29 cellular contexts compared by ENCODE assay signal in the genomic region with DNA sequence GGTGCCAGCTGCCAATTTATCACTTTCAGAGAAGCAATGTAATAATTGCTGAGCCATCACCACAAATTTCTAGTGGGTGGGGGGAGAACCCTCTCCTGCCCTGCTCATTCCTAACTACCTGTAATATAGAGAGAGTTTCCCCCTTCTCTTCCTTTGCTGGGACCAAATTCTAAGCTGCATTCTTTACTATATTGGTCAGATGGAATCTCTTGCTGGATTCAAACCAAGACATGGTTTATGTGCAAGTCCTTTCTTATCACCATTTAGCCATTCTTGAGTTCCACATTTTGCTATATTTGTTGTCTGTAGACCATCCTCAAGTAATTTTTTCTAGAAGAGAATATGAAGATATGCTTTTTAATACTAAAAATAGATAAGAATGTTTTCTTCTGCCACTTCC.
DNase-seq lines count a peak whose midpoint lies in the region; ATAC-seq and TF ChIP-seq lines count a peak whose summit lies in the region.
"Had no signal": no experiment of that assay in that cellular context is flagged by ENCODE, and none has a peak within 500 bp of the region (broad histone marks: within the 10 kb centered on the region; RNA-seq: fewer than 3 reads in every experiment).

No MANE protein-coding gene starts in this region.

- no peak overlapping the region for H3K9ac ChIP-seq in BLaER1 treated with 17β-estradiol and CSF1 and Interleukin-3, amounts not matched to agents 10 nM and 100 nM
- H3K9ac ChIP-seq in mesenchymal stem cell (ENCODE audit: low read length) = no peak overlapping the region
- H3K9ac ChIP-seq: KMS-11, parathyroid adenoma had no signal

- no peak overlapping the region for H2BK12ac ChIP-seq in mesenchymal stem cell (ENCODE audit: low read length in 2 of 2)

- no peak overlapping the region for H3K23ac ChIP-seq in mesenchymal stem cell (ENCODE audit: low read length in 2 of 2)

- no peak for TF ChIP-seq CTCF in epithelial cell of proximal tubule (conservative IDR thresholded peaks at IDR 0.05; ENCODE audit: low read depth, low read length)

- peaks cover 13 to 31% (median 22%) of the 10 kb centered on the region in 11 experiments; a peak in 21 of 22 replicates for H3K9me3 ChIP-seq in BLaER1 treated with 17β-estradiol and CSF1 and Interleukin-3, amounts not matched to agents 10 nM and 100 nM (replicated peaks in 1 of 11)
- peaks cover 5% of the 10 kb centered on the region for H3K9me3 ChIP-seq in mesenchymal stem cell (ENCODE audit: control insufficient read depth, low read length)
- H3K9me3 ChIP-seq: vagina had no signal

- no peak overlapping the region for H2BK120ac ChIP-seq in mesenchymal stem cell (ENCODE audit: low read depth, low read length)

- no peaks in the 10 kb centered on the region for H3K79me1 ChIP-seq in mesenchymal stem cell (replicated peaks; ENCODE audit: low read length, poor library complexity, severe bottlenecking)

- H2AK5ac ChIP-seq in mesenchymal stem cell (ENCODE audit: low read length, severe bottlenecking) = peak overlapping the region; percentile 49

- ATAC-seq in HG02588 (IDR thresholded peaks at IDR 0.05; ENCODE audit: unreplicated experiment) (no peak), HG03095 (IDR thresholded peaks at IDR 0.05; ENCODE audit: unreplicated experiment) (no peak), SK-N-SH treated with all-trans-retinoic acid at 6 μM for 48 hours (no peak)
- ATAC-seq: activated T-cell treated with anti-CD3 and anti-CD28 coated beads, Interleukin-2, amount 50 U/mL, for 4 hours; left ventricle myocardium superior; WTC11 had no signal

- no peak overlapping the region for H4K91ac ChIP-seq in mesenchymal stem cell (ENCODE audit: low read length)

- H3K27ac ChIP-seq in BLaER1 treated with 17β-estradiol and CSF1 and Interleukin-3, amounts not matched to agents 10 nM and 100 nM = no peak overlapping the region
- peak overlapping the region; percentile 64 for H3K27ac ChIP-seq in mesenchymal stem cell (ENCODE audit: low read length, poor library complexity, severe bottlenecking)
- H3K27ac ChIP-seq: dorsolateral prefrontal cortex, HL-60, KMS-11, right atrium auricular region, spleen, thoracic aorta, vagina had no signal

- H3K4ac ChIP-seq in mesenchymal stem cell (ENCODE audit: low read depth in 1 of 2, low read length in 2 of 2) = no peak overlapping the region

- no peak overlapping the region for H2BK5ac ChIP-seq in mesenchymal stem cell (ENCODE audit: low read depth, low read length, poor library complexity, severe bottlenecking)

- H3K18ac ChIP-seq in mesenchymal stem cell (ENCODE audit: low read depth in 1 of 2, low read length in 2 of 2) = no peak overlapping the region

- no peak overlapping the region for H4K8ac ChIP-seq in mesenchymal stem cell (ENCODE audit: low read length)

- peak overlapping the region in 7 of 11 experiments; percentile 1 to 79 (median 69); a peak in 6 of 22 replicates for H3K4me2 ChIP-seq in BLaER1 treated with 17β-estradiol and CSF1 and Interleukin-3, amounts not matched to agents 10 nM and 100 nM
- H3K4me2 ChIP-seq in mesenchymal stem cell (ENCODE audit: low read length, poor library complexity, severe bottlenecking) = no peak overlapping the region
- H3K4me2 ChIP-seq: KMS-11 had no signal

- no peaks in the 10 kb centered on the region for H3K36me3 ChIP-seq in BLaER1 treated with 17β-estradiol and CSF1 and Interleukin-3, amounts not matched to agents 10 nM and 100 nM
- H3K36me3 ChIP-seq in mesenchymal stem cell (ENCODE audit: control insufficient read depth in 1 of 2, insufficient read depth in 2 of 2, low read depth in 1 of 2, low read length in 2 of 2) = no peaks in the 10 kb centered on the region
- H3K36me3 ChIP-seq: right atrium auricular region, spleen, thoracic aorta, vagina had no signal

- no peak overlapping the region for H2BK15ac ChIP-seq in mesenchymal stem cell (ENCODE audit: low read depth, poor library complexity, severe bottlenecking)

- no peak overlapping the region for H3K14ac ChIP-seq in mesenchymal stem cell (ENCODE audit: low read length in 2 of 2)

- no peak overlapping the region for H2AFZ ChIP-seq in mesenchymal stem cell (ENCODE audit: low read depth, low read length)
- H2AFZ ChIP-seq: parathyroid adenoma had no signal

- no peak overlapping the region for H3K4me3 ChIP-seq in BLaER1 treated with 17β-estradiol and CSF1 and Interleukin-3, amounts not matched to agents 10 nM and 100 nM
- H3K4me3 ChIP-seq in epithelial cell of proximal tubule (ENCODE audit: low read depth, low read length) (no peak overlapping the region), mesenchymal stem cell (ENCODE audit: insufficient read depth in 1 of 2, low read depth in 1 of 2, low read length in 2 of 2) (no peak overlapping the region)
- H3K4me3 ChIP-seq: body of pancreas, dorsolateral prefrontal cortex, right atrium auricular region, spleen, thoracic aorta, vagina had no signal

- peaks cover 19 to 24% (median 22%) of the 10 kb centered on the region in 10 experiments for H3K4me1 ChIP-seq in BLaER1 treated with 17β-estradiol and CSF1 and Interleukin-3, amounts not matched to agents 10 nM and 100 nM
- peaks cover 3% of the 10 kb centered on the region for H3K4me1 ChIP-seq in mesenchymal stem cell (ENCODE audit: control insufficient read depth, insufficient read depth, low read depth, low read length)
- H3K4me1 ChIP-seq: right atrium auricular region, spleen, vagina had no signal

- no peaks in the 10 kb centered on the region for H3K27me3 ChIP-seq in BLaER1 treated with 17β-estradiol and CSF1 and Interleukin-3, amounts not matched to agents 10 nM and 100 nM
- peaks cover 0 to 28% of the 10 kb centered on the region in 2 experiments for H3K27me3 ChIP-seq in mesenchymal stem cell (ENCODE audit: control insufficient read depth in 1 of 2, insufficient read depth in 1 of 2, low read length in 2 of 2)
- H3K27me3 ChIP-seq: body of pancreas, right atrium auricular region, vagina had no signal

- no peaks in the 10 kb centered on the region for H4K20me1 ChIP-seq in BLaER1 treated with 17β-estradiol and CSF1 and Interleukin-3, amounts not matched to agents 10 nM and 100 nM

- DNase-seq in NCI-H226 (peak; percentile 81), epithelial cell of proximal tubule (ENCODE audit: low read depth) (peak; percentile 26), mesenchymal stem cell (no peak)
- no peak for DNase-seq in activated CD4-positive, alpha-beta T cell treated with anti-CD3 and anti-CD28 coated beads, Interleukin-2, amount 50 U/mL, for 48 hours
- DNase-seq: activated CD4-positive, alpha-beta T cell treated with anti-CD3 and anti-CD28 coated beads, Interleukin-2, amount 10 ng/mL, durations not matched to agents 24 days and 14 days; activated gamma-delta T cell; activated naive CD8-positive, alpha-beta T cell treated with anti-CD3 and anti-CD28 coated beads, Interleukin-2, amount 10 ng/mL, durations not matched to agents 7 days and 5 days; activated T-cell treated with anti-CD3 and anti-CD28 coated beads, Interleukin-2, amount 50 U/mL, for 4 hours; body of pancreas; dorsolateral prefrontal cortex; left ventricle myocardium superior; MM.1S; NCI-H1105 treated with DMSO at 0.1 percent for 48 hours; NCI-H2029; NCI-H526; spleen; stimulated activated CD4-positive, alpha-beta T cell treated with anti-CD3 and anti-CD28 coated beads, Interleukin-2, amount 100 ng/mL, for 24 hours; T-helper 1 cell had no signal

TF ChIP-seq in SK-N-SH treated with all-trans-retinoic acid at 6 μM for 48 hours, 23 proteins besides CTCF, POLR2A, EP300 and RAD21 (continues in another document):
- TF ChIP-seq GLIS3 (CRISPR knock-in tag; IDR thresholded peaks at IDR 0.05) = no peak
- TF ChIP-seq ESRRG (CRISPR knock-in tag; IDR thresholded peaks at IDR 0.05) = no peak
- no peak for TF ChIP-seq ISL1 (CRISPR knock-in tag; IDR thresholded peaks at IDR 0.05)
- TF ChIP-seq, protein P1, sequence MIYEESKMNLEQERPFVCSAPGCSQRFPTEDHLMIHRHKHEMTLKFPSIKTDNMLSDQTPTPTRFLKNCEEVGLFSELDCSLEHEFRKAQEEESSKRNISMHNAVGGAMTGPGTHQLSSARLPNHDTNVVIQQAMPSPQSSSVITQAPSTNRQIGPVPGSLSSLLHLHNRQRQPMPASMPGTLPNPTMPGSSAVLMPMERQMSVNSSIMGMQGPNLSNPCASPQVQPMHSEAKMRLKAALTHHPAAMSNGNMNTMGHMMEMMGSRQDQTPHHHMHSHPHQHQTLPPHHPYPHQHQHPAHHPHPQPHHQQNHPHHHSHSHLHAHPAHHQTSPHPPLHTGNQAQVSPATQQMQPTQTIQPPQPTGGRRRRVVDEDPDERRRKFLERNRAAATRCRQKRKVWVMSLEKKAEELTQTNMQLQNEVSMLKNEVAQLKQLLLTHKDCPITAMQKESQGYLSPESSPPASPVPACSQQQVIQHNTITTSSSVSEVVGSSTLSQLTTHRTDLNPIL (CRISPR knock-in tag; IDR thresholded peaks at IDR 0.05; ENCODE audit: low read depth) = no peak
- no peak for TF ChIP-seq OSR1 (CRISPR knock-in tag; IDR thresholded peaks at IDR 0.05)
- no peak for TF ChIP-seq POU6F1 (CRISPR knock-in tag; IDR thresholded peaks at IDR 0.05; ENCODE audit: borderline replicate concordance, low read depth)
- TF ChIP-seq ZNF565 (CRISPR knock-in tag; conservative IDR thresholded peaks at IDR 0.05; ENCODE audit: low read depth) = no peak
- TF ChIP-seq, protein P2, sequence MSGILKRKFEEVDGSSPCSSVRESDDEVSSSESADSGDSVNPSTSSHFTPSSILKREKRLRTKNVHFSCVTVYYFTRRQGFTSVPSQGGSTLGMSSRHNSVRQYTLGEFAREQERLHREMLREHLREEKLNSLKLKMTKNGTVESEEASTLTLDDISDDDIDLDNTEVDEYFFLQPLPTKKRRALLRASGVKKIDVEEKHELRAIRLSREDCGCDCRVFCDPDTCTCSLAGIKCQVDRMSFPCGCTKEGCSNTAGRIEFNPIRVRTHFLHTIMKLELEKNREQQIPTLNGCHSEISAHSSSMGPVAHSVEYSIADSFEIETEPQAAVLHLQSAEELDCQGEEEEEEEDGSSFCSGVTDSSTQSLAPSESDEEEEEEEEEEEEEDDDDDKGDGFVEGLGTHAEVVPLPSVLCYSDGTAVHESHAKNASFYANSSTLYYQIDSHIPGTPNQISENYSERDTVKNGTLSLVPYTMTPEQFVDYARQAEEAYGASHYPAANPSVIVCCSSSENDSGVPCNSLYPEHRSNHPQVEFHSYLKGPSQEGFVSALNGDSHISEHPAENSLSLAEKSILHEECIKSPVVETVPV (CRISPR knock-in tag; IDR thresholded peaks at IDR 0.05) = no peak

Comparison
In these comparisons a context has a peak if more than half of its experiments do, and no peak if none do; other contexts are left out.
1. DNase-seq: peak in NCI-H226 (single experiment) and epithelial cell of proximal tubule (single experiment); none in mesenchymal stem cell (single experiment) and activated CD4-positive, alpha-beta T cell treated with anti-CD3 and anti-CD28 coated beads, Interleukin-2, amount 50 U/mL, for 48 hours (0 of 2).